In the genomic region with DNA sequence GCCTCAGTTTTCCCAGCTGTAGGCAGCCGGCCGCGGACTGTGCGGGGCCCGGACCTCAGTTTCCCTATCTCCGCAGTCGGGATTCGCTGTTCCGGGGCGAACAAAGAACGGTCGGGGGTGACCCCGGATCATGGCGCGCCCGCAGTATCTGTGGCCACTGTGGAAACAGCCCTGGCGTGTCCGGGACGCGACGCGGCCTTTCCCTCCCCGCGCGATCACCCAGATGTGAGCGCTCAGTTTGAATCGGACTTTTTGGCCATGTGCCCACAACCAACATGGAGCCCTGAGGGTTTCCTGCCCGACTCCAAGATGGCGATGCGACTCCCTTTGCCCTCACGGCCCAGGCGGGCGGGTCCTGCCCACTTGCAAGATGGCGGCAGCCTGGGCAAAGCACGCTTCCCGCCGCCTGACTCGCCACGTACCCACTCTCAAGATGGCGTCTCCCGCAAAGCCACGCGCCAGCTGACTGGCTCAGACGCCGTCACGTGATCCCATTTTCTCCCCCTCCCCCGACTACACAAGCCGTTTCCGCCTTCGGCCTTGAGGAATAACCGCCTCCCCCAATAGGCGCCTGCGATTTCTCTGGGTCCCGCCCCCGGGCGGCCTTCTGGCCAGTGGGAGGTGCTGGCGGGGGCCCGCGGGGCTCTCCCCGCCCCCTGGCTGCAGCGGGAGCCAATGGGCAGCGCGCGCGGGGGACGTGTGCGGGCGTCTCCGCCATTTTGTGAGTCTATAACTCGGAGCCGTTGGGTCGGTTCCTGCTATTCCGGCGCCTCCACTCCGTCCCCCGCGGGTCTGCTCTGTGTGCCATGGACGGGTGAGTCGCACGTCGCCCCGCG, we compare ENCODE assay signal across 1 cellular context.
TF ChIP-seq lines count a peak whose summit lies in the region.

PTBP1 (plus strand) TSS at position 761 of the 836 bp plus-strand sequence; CDS start at position 807, 46 bp downstream.

TF ChIP-seq in K562, 482 proteins besides CTCF, POLR2A, EP300 and RAD21 (continued from another document and continues in another):
- TF ChIP-seq CEBPZ (IDR thresholded peaks at IDR 0.05; ENCODE audit: borderline replicate concordance, low read depth, low read length) (peak; percentile 88), ZNF165 (CRISPR knock-in tag; IDR thresholded peaks at IDR 0.05; ENCODE audit: borderline replicate concordance) (no peak), ZNF23 (CRISPR knock-in tag; IDR thresholded peaks at IDR 0.05) (no peak), ZNF124 (CRISPR knock-in tag; IDR thresholded peaks at IDR 0.05) (no peak), SUPT5H (IDR thresholded peaks at IDR 0.05) (peak; percentile 75), ARID1B (IDR thresholded peaks at IDR 0.05) (no peak), ZNF282 (CRISPR knock-in tag; IDR thresholded peaks at IDR 0.05) (no peak), SRSF1 (IDR thresholded peaks at IDR 0.05; ENCODE audit: low read depth, low read length) (no peak), CHAMP1 (IDR thresholded peaks at IDR 0.05) (no peak), NELFE (IDR thresholded peaks at IDR 0.05; ENCODE audit: insufficient read depth, insufficient read length) (no peak), TCF7L2 (IDR thresholded peaks at IDR 0.05; ENCODE audit: low read depth, low read length) (peak; percentile 74), BCL6 (CRISPR knock-in tag; IDR thresholded peaks at IDR 0.05) (no peak), ZNF764 (CRISPR knock-in tag; IDR thresholded peaks at IDR 0.05; ENCODE audit: low read depth) (no peak), MYC (IDR thresholded peaks at IDR 0.05; ENCODE audit: low read depth, low read length) (peak; percentile 99), MYC (CRISPR knock-in tag; IDR thresholded peaks at IDR 0.05; ENCODE audit: borderline replicate concordance, low read depth) (peak; percentile 88), POLR3G (IDR thresholded peaks at IDR 0.05; ENCODE audit: extremely low read depth, insufficient read length, insufficient replicate concordance) (no peak), MAFG (tag; conservative IDR thresholded peaks at IDR 0.05) (no peak), MBD2 (IDR thresholded peaks at IDR 0.05; ENCODE audit: borderline replicate concordance, low read depth) (peak; percentile 94)
- TF ChIP-seq, protein P1, sequence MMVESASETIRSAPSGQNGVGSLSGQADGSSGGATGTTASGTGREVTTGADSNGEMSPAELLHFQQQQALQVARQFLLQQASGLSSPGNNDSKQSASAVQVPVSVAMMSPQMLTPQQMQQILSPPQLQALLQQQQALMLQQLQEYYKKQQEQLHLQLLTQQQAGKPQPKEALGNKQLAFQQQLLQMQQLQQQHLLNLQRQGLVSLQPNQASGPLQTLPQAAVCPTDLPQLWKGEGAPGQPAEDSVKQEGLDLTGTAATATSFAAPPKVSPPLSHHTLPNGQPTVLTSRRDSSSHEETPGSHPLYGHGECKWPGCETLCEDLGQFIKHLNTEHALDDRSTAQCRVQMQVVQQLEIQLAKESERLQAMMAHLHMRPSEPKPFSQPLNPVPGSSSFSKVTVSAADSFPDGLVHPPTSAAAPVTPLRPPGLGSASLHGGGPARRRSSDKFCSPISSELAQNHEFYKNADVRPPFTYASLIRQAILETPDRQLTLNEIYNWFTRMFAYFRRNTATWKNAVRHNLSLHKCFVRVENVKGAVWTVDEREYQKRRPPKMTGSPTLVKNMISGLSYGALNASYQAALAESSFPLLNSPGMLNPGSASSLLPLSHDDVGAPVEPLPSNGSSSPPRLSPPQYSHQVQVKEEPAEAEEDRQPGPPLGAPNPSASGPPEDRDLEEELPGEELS (CRISPR knock-in tag; IDR thresholded peaks at IDR 0.05; ENCODE audit: borderline replicate concordance), result no peak
- TF ChIP-seq, protein P2, sequence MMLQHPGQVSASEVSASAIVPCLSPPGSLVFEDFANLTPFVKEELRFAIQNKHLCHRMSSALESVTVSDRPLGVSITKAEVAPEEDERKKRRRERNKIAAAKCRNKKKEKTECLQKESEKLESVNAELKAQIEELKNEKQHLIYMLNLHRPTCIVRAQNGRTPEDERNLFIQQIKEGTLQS (IDR thresholded peaks at IDR 0.05), result peak; percentile 59; the same call in 1 of the 2 replicates
- TF ChIP-seq, protein P2 (CRISPR knock-in tag; conservative IDR thresholded peaks at IDR 0.05), result peak; percentile 82; the same call in 1 of the 2 replicates
- TF ChIP-seq, protein P3, sequence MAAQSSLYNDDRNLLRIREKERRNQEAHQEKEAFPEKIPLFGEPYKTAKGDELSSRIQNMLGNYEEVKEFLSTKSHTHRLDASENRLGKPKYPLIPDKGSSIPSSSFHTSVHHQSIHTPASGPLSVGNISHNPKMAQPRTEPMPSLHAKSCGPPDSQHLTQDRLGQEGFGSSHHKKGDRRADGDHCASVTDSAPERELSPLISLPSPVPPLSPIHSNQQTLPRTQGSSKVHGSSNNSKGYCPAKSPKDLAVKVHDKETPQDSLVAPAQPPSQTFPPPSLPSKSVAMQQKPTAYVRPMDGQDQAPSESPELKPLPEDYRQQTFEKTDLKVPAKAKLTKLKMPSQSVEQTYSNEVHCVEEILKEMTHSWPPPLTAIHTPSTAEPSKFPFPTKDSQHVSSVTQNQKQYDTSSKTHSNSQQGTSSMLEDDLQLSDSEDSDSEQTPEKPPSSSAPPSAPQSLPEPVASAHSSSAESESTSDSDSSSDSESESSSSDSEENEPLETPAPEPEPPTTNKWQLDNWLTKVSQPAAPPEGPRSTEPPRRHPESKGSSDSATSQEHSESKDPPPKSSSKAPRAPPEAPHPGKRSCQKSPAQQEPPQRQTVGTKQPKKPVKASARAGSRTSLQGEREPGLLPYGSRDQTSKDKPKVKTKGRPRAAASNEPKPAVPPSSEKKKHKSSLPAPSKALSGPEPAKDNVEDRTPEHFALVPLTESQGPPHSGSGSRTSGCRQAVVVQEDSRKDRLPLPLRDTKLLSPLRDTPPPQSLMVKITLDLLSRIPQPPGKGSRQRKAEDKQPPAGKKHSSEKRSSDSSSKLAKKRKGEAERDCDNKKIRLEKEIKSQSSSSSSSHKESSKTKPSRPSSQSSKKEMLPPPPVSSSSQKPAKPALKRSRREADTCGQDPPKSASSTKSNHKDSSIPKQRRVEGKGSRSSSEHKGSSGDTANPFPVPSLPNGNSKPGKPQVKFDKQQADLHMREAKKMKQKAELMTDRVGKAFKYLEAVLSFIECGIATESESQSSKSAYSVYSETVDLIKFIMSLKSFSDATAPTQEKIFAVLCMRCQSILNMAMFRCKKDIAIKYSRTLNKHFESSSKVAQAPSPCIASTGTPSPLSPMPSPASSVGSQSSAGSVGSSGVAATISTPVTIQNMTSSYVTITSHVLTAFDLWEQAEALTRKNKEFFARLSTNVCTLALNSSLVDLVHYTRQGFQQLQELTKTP (IDR thresholded peaks at IDR 0.05; ENCODE audit: low read depth in 1 of 2, partially characterized antibody in 2 of 2), result peak in 1 of 2 experiments; percentile 90
- TF ChIP-seq, protein P4, sequence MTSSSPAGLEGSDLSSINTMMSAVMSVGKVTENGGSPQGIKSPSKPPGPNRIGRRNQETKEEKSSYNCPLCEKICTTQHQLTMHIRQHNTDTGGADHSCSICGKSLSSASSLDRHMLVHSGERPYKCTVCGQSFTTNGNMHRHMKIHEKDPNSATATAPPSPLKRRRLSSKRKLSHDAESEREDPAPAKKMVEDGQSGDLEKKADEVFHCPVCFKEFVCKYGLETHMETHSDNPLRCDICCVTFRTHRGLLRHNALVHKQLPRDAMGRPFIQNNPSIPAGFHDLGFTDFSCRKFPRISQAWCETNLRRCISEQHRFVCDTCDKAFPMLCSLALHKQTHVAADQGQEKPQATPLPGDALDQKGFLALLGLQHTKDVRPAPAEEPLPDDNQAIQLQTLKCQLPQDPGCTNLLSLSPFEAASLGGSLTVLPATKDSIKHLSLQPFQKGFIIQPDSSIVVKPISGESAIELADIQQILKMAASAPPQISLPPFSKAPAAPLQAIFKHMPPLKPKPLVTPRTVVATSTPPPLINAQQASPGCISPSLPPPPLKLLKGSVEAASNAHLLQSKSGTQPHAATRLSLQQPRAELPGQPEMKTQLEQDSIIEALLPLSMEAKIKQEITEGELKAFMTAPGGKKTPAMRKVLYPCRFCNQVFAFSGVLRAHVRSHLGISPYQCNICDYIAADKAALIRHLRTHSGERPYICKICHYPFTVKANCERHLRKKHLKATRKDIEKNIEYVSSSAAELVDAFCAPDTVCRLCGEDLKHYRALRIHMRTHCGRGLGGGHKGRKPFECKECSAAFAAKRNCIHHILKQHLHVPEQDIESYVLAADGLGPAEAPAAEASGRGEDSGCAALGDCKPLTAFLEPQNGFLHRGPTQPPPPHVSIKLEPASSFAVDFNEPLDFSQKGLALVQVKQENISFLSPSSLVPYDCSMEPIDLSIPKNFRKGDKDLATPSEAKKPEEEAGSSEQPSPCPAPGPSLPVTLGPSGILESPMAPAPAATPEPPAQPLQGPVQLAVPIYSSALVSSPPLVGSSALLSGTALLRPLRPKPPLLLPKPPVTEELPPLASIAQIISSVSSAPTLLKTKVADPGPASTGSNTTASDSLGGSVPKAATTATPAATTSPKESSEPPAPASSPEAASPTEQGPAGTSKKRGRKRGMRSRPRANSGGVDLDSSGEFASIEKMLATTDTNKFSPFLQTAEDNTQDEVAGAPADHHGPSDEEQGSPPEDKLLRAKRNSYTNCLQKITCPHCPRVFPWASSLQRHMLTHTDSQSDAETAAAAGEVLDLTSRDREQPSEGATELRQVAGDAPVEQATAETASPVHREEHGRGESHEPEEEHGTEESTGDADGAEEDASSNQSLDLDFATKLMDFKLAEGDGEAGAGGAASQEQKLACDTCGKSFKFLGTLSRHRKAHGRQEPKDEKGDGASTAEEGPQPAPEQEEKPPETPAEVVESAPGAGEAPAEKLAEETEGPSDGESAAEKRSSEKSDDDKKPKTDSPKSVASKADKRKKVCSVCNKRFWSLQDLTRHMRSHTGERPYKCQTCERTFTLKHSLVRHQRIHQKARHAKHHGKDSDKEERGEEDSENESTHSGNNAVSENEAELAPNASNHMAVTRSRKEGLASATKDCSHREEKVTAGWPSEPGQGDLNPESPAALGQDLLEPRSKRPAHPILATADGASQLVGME (CRISPR knock-in tag; IDR thresholded peaks at IDR 0.05), result no peak
- TF ChIP-seq, protein P5, sequence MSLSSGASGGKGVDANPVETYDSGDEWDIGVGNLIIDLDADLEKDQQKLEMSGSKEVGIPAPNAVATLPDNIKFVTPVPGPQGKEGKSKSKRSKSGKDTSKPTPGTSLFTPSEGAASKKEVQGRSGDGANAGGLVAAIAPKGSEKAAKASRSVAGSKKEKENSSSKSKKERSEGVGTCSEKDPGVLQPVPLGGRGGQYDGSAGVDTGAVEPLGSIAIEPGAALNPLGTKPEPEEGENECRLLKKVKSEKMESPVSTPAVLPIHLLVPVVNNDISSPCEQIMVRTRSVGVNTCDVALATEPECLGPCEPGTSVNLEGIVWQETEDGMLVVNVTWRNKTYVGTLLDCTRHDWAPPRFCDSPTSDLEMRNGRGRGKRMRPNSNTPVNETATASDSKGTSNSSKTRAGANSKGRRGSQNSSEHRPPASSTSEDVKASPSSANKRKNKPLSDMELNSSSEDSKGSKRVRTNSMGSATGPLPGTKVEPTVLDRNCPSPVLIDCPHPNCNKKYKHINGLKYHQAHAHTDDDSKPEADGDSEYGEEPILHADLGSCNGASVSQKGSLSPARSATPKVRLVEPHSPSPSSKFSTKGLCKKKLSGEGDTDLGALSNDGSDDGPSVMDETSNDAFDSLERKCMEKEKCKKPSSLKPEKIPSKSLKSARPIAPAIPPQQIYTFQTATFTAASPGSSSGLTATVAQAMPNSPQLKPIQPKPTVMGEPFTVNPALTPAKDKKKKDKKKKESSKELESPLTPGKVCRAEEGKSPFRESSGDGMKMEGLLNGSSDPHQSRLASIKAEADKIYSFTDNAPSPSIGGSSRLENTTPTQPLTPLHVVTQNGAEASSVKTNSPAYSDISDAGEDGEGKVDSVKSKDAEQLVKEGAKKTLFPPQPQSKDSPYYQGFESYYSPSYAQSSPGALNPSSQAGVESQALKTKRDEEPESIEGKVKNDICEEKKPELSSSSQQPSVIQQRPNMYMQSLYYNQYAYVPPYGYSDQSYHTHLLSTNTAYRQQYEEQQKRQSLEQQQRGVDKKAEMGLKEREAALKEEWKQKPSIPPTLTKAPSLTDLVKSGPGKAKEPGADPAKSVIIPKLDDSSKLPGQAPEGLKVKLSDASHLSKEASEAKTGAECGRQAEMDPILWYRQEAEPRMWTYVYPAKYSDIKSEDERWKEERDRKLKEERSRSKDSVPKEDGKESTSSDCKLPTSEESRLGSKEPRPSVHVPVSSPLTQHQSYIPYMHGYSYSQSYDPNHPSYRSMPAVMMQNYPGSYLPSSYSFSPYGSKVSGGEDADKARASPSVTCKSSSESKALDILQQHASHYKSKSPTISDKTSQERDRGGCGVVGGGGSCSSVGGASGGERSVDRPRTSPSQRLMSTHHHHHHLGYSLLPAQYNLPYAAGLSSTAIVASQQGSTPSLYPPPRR (CRISPR knock-in tag; IDR thresholded peaks at IDR 0.05; ENCODE audit: borderline replicate concordance), result no peak
